Comparison of ENCODE assay signal across 7 cellular contexts in the genomic region with DNA sequence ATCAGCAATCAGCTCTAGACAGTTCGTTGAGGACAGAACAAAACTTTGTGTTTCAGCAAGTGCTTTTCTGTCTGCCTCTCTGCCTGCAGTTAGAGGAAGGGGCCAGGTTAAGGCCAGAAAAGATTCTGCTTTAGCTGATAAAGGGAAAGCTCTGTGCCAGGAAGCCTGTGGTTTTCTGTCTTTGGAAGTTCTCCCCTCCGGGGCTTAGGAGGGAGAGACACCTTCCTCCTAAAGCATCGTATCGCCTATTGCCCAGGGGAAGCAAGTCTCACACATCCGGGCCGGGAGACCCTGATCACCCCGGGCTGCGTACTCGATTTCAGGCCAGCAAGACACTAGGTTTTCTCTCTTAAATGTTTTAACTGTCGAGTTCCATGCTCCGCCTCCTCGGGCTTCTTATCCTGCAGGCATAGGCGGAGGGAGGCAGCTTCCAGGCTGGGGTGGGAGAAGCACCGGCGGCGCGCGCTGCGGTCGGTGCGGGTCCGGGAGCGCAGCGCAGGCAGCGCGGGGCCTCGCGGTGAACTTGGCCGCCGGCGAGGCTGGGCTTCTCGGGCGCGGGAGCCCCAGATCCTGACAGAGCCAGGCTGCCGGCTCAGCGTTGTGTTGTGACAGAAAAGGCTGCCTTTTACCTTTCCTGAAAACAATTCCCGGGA.
DNase-seq lines count a peak whose midpoint lies in the region; ATAC-seq and TF ChIP-seq lines count a peak whose summit lies in the region.
"Not testable (repeated sequence)": the region's sequence is repeated elsewhere in the genome, so short reads cannot be mapped to it uniquely, and the experiment has no call there.

No MANE protein-coding gene starts in this region.

- H2AFZ ChIP-seq in neural progenitor cell (replicated peaks): peak overlapping the region; percentile 76

- H3K9me3 ChIP-seq in body of pancreas; esophagus muscularis mucosa; left ventricle myocardium inferior (replicated peaks); left lung; neural progenitor cell (ENCODE audit: low read depth): not testable (repeated sequence)

- not testable (repeated sequence) for H3K4me1 Mint-ChIP-seq in neural progenitor cell; stimulated activated naive CD8-positive, alpha-beta T cell treated with anti-CD3 and anti-CD28 coated beads, Interleukin-15, amount 100 ng/mL, for 72 hours

- H3K9ac ChIP-seq in neural progenitor cell: not testable (repeated sequence)

- ATAC-seq in body of pancreas (peak; percentile 38), left lung (peak; percentile 79)
- peak; percentile 54 for ATAC-seq in stimulated activated naive CD8-positive, alpha-beta T cell treated with anti-CD3 and anti-CD28 coated beads, Interleukin-15, amount 100 ng/mL, for 72 hours

- 5 to 30% methylated on average over 12 to 32 of the region's 37 CpGs for WGBS in body of pancreas, 2 donors
- WGBS in esophagus muscularis mucosa: no CpG with 5 or more reads among the region's 37 CpGs

- not testable (repeated sequence) for TF ChIP-seq EP300 in esophagus muscularis mucosa (IDR thresholded peaks at IDR 0.05)

- H3K36me3 Mint-ChIP-seq in neural progenitor cell: not testable (repeated sequence)

- H3K79me2 ChIP-seq in neural progenitor cell (ENCODE audit: low read depth): not testable (repeated sequence)

- not testable (repeated sequence) for H3K4me3 ChIP-seq in Jurkat, Clone E6-1 (ENCODE audit: low read length); body of pancreas; left lung
- H3K4me3 ChIP-seq in esophagus muscularis mucosa (peak overlapping the region; percentile 35 to 49 (median 36)), left ventricle myocardium inferior (peak overlapping the region; percentile 56), neural progenitor cell (peak overlapping the region; percentile 9)

- peak; percentile 9 for DNase-seq in Jurkat, Clone E6-1 (ENCODE audit: low read depth, low spot score)
- DNase-seq in body of pancreas: peak in 1 of 4 donors; percentile 33
- peak; percentile 29 for DNase-seq in esophagus muscularis mucosa (ENCODE audit: extremely low spot score)
- DNase-seq in left ventricle myocardium inferior: peak; percentile 22
- peak in 1 of 2 donors; percentile 76 for DNase-seq in left lung
- DNase-seq in neural progenitor cell (ENCODE audit: low spot score): peak; percentile 9
- DNase-seq in stimulated activated naive CD8-positive, alpha-beta T cell treated with anti-CD3 and anti-CD28 coated beads, Interleukin-15, amount 100 ng/mL, for 72 hours: not testable (repeated sequence)

- H3K27me3 ChIP-seq in body of pancreas; esophagus muscularis mucosa; left ventricle myocardium inferior (ENCODE audit: low read depth); left lung; neural progenitor cell: not testable (repeated sequence)

- H3K27ac ChIP-seq in body of pancreas; esophagus muscularis mucosa (replicated peaks in 1 of 4); left ventricle myocardium inferior (replicated peaks); left lung; neural progenitor cell: not testable (repeated sequence)

- TF ChIP-seq POLR2A in body of pancreas (IDR thresholded peaks at IDR 0.05); esophagus muscularis mucosa (IDR thresholded peaks at IDR 0.05; ENCODE audit: low read depth): not testable (repeated sequence)

- H4K20me1 ChIP-seq in neural progenitor cell (ENCODE audit: low read depth): not testable (repeated sequence)

- not testable (repeated sequence) for TF ChIP-seq CTCF in body of pancreas (IDR thresholded peaks at IDR 0.05); esophagus muscularis mucosa (IDR thresholded peaks at IDR 0.05); left ventricle myocardium inferior (IDR thresholded peaks at IDR 0.05; ENCODE audit: borderline replicate concordance); left lung (IDR thresholded peaks at IDR 0.05); neural progenitor cell (IDR thresholded peaks at IDR 0.05)

- not testable (repeated sequence) for H3K27ac Mint-ChIP-seq in neural progenitor cell; stimulated activated naive CD8-positive, alpha-beta T cell treated with anti-CD3 and anti-CD28 coated beads, Interleukin-15, amount 100 ng/mL, for 72 hours

- intact Hi-C loops in body of pancreas (cut with DNase I); esophagus muscularis mucosa (cut with DNase I); left ventricle myocardium inferior (cut with micrococcal nuclease); left lung (cut with DNase I): not testable (repeated sequence)

- H3K4me2 ChIP-seq in neural progenitor cell: peak overlapping the region; percentile 42

- not testable (repeated sequence) for H3K4me1 ChIP-seq in body of pancreas, left ventricle myocardium inferior, left lung, neural progenitor cell
- H3K4me1 ChIP-seq in esophagus muscularis mucosa: peaks cover 0 to 10% (median 5%) of the 10 kb centered on the region in 4 donors

- not testable (repeated sequence) for H3K9me3 Mint-ChIP-seq in neural progenitor cell; stimulated activated naive CD8-positive, alpha-beta T cell treated with anti-CD3 and anti-CD28 coated beads, Interleukin-15, amount 100 ng/mL, for 72 hours

- not testable (repeated sequence) for H3K4me3 Mint-ChIP-seq in neural progenitor cell
- H3K4me3 Mint-ChIP-seq in stimulated activated naive CD8-positive, alpha-beta T cell treated with anti-CD3 and anti-CD28 coated beads, Interleukin-15, amount 100 ng/mL, for 72 hours: peak overlapping the region in 1 of 2 donors; percentile 60

- not testable (repeated sequence) for H3K36me3 ChIP-seq in body of pancreas (replicated peaks in 1 of 2; ENCODE audit: insufficient read depth in 1 of 2, low read depth in 2 of 2); esophagus muscularis mucosa; left ventricle myocardium inferior; left lung; neural progenitor cell

- H3K27me3 Mint-ChIP-seq in neural progenitor cell (ENCODE audit: insufficient read depth, low read depth): not testable (repeated sequence)
- peaks cover 14% of the 10 kb centered on the region for H3K27me3 Mint-ChIP-seq in stimulated activated naive CD8-positive, alpha-beta T cell treated with anti-CD3 and anti-CD28 coated beads, Interleukin-15, amount 100 ng/mL, for 72 hours

- not testable (repeated sequence) for H3F3A ChIP-seq in neural progenitor cell (ENCODE audit: low read depth)
